In genomic region chr2:33111002-33111446, GRCh38 we compare ENCODE assay signal across 17 cellular contexts.
DNase-seq lines count a peak whose midpoint lies in the region; ATAC-seq and TF ChIP-seq lines count a peak whose summit lies in the region.
"Had no signal": no experiment of that assay in that cellular context is flagged by ENCODE, and none has a peak within 500 bp of the region (broad histone marks: within the 10 kb centered on the region; RNA-seq: fewer than 3 reads in every experiment).

No MANE protein-coding gene starts in this region.

- H3K4me2 ChIP-seq in PC-3 (ENCODE audit: low read length), result no peak overlapping the region

- POLR2A ChIA-PET in PC-3 (lab: Charles Lee; ENCODE audit: unreplicated experiment), result no interaction called here

- H3K9me3 Mint-ChIP-seq in endothelial cell (ENCODE audit: unreplicated experiment), result no peaks in the 10 kb centered on the region
- H3K9me3 Mint-ChIP-seq: activated B cell treated with CpG ODN at 0.5 μM for 24 hours; activated T-helper 1 cell treated with anti-CD3 and anti-CD28 coated beads, Interleukin-12 subunit alpha, Interleukin-12 subunit beta, Interleukin-2, Interleukin-4 antibody, amounts not matched to agents 30 ng/mL and 10 ng/mL and 1 ng/mL, durations not matched to agents 14 hours and 24 hours and 36 hours had no signal

- H3K4me3 ChIP-seq in AG10803 (ENCODE audit: low read length), result no peak overlapping the region
- no peak overlapping the region for H3K4me3 ChIP-seq in PC-3 (ENCODE audit: low read length)
- H3K4me3 ChIP-seq in liver (ENCODE audit: low read depth in 1 of 3, low read length in 3 of 3), result no peak overlapping the region
- no peak overlapping the region for H3K4me3 ChIP-seq in adrenal gland

- TF ChIP-seq RAD21 in liver (IDR thresholded peaks at IDR 0.05), result peak in 1 of 2 donors; percentile 5

- peaks cover 49% of the 10 kb centered on the region for H3K36me3 Mint-ChIP-seq in endothelial cell (ENCODE audit: low read depth, unreplicated experiment)

- no peak overlapping the region for H2AFZ ChIP-seq in PC-3 (ENCODE audit: low read length)

- H3K9me2 ChIP-seq in PC-3 (replicated peaks; ENCODE audit: low read length), result no peaks in the 10 kb centered on the region

- BruUV-seq in PC-3 (replicated peaks; lab: Mats Ljungman, UMichigan), result no TSS peak

- H3K36me3 ChIP-seq in PC-3 (ENCODE audit: low read depth, low read length) (no peaks in the 10 kb centered on the region), liver (ENCODE audit: control insufficient read depth in 4 of 4, insufficient read depth in 3 of 4, low read depth in 1 of 4, low read length in 3 of 4) (no peaks in the 10 kb centered on the region), adrenal gland (replicated peaks in 1 of 2) (no peaks in the 10 kb centered on the region)

- H3K4me1 Mint-ChIP-seq in endothelial cell (ENCODE audit: unreplicated experiment), result peaks cover 40% of the 10 kb centered on the region
- H3K4me1 Mint-ChIP-seq: activated B cell treated with CpG ODN at 0.5 μM for 24 hours, T-helper 17 cell had no signal

- H3K27ac Mint-ChIP-seq in endothelial cell (ENCODE audit: unreplicated experiment), result no peak overlapping the region
- H3K27ac Mint-ChIP-seq: activated B cell treated with CpG ODN at 0.5 μM for 24 hours; activated T-helper 1 cell treated with anti-CD3 and anti-CD28 coated beads, Interleukin-12 subunit alpha, Interleukin-12 subunit beta, Interleukin-2, Interleukin-4 antibody, amounts not matched to agents 30 ng/mL and 10 ng/mL and 1 ng/mL, durations not matched to agents 14 hours and 24 hours and 36 hours; T-helper 17 cell had no signal

- CTCF ChIA-PET in PC-3 (lab: Charles Lee), result no interaction called here

- no peaks in the 10 kb centered on the region for H3K79me2 ChIP-seq in PC-3 (ENCODE audit: low read length)

- TF ChIP-seq POLR2A in adrenal gland (IDR thresholded peaks at IDR 0.05), result no peak

- H3K4me1 ChIP-seq in PC-3 (ENCODE audit: insufficient read depth, low read length) (peaks cover 9% of the 10 kb centered on the region), liver (ENCODE audit: control insufficient read depth in 4 of 4, insufficient read depth in 4 of 4, low read length in 3 of 4) (no peaks in the 10 kb centered on the region), adrenal gland (replicated peaks in 1 of 2) (no peaks in the 10 kb centered on the region)

- H3K27ac ChIP-seq in PC-3 (ENCODE audit: low read length) (no peak overlapping the region), liver (ENCODE audit: low read depth in 1 of 2, low read length in 2 of 2) (no peak overlapping the region), adrenal gland (no peak overlapping the region)

- H3K9me3 ChIP-seq in PC-3 (ENCODE audit: low read length) (no peaks in the 10 kb centered on the region), liver (ENCODE audit: control insufficient read depth in 4 of 4, low read length in 3 of 4) (no peaks in the 10 kb centered on the region), adrenal gland (replicated peaks in 1 of 3) (no peaks in the 10 kb centered on the region)

- no peak for ATAC-seq in PC-3
- ATAC-seq: T-helper 17 cell had no signal

- DNase-seq in AG10803 (ENCODE audit: low read depth), result peak; percentile 70
- DNase-seq in PC-3, result peak; percentile 24
- no peak for DNase-seq in endothelial cell (ENCODE audit: low spot score)
- DNase-seq in DMS153 (lab: John Stamatoyannopoulos, UW), result no peak
- no peak for DNase-seq in NCI-H2081 (lab: John Stamatoyannopoulos, UW)
- no peak for DNase-seq in NCI-H2227 (lab: John Stamatoyannopoulos, UW; ENCODE audit: unreplicated experiment)
- DNase-seq in adrenal gland, result no peak
- DNase-seq: activated B cell treated with CpG ODN at 0.5 μM for 24 hours, cortex of kidney, kidney, MV-4-11, NCI-H187 treated with DMSO at 0.1 percent for 48 hours, NCI-H446 treated with DMSO at 0.1 percent for 48 hours, SIG-M5, T-helper 17 cell had no signal

- 80% methylated on average over 10 of the region's 10 CpGs for WGBS in liver
- 53 to 73% (median 67%) methylated on average over 8 to 10 of the region's 10 CpGs for WGBS in adrenal gland, 4 donors

- intact Hi-C loops in PC-3 (cut with micrococcal nuclease) (no loop called here), adrenal gland (cut with DNase I) (no loop called here)

- H3K27me3 Mint-ChIP-seq in endothelial cell (ENCODE audit: unreplicated experiment), result peaks cover 1% of the 10 kb centered on the region

- H3K9ac ChIP-seq in PC-3 (ENCODE audit: low read length) (no peak overlapping the region), liver (ENCODE audit: low read depth in 1 of 2, low read length in 2 of 2) (no peak overlapping the region)

- H3K27me3 ChIP-seq in PC-3 (ENCODE audit: low read length) (no peaks in the 10 kb centered on the region), liver (ENCODE audit: control insufficient read depth in 4 of 4, insufficient read depth in 4 of 4, low read length in 3 of 4) (no peaks in the 10 kb centered on the region), adrenal gland (no peaks in the 10 kb centered on the region)

- peak overlapping the region; percentile 78 for H3K4me3 Mint-ChIP-seq in endothelial cell (ENCODE audit: unreplicated experiment)
- H3K4me3 Mint-ChIP-seq: activated B cell treated with CpG ODN at 0.5 μM for 24 hours; activated T-helper 1 cell treated with anti-CD3 and anti-CD28 coated beads, Interleukin-12 subunit alpha, Interleukin-12 subunit beta, Interleukin-2, Interleukin-4 antibody, amounts not matched to agents 30 ng/mL and 10 ng/mL and 1 ng/mL, durations not matched to agents 14 hours and 24 hours and 36 hours; T-helper 17 cell had no signal

- TF ChIP-seq CTCF in AG10803 (conservative IDR thresholded peaks at IDR 0.05; ENCODE audit: low read length) (no peak), PC-3 (conservative IDR thresholded peaks at IDR 0.05; ENCODE audit: low read depth, low read length) (no peak), endothelial cell (IDR thresholded peaks at IDR 0.05; ENCODE audit: unreplicated experiment) (no peak), liver (IDR thresholded peaks at IDR 0.05; ENCODE audit: low read depth, low read length, missing input control) (no peak), adrenal gland (IDR thresholded peaks at IDR 0.05) (no peak)

- H3F3A ChIP-seq in PC-3 (ENCODE audit: low read length, unreplicated experiment), result no peaks in the 10 kb centered on the region

- no peaks in the 10 kb centered on the region for H4K20me1 ChIP-seq in PC-3 (ENCODE audit: low read length)

TF ChIP-seq in liver, 16 proteins besides CTCF, POLR2A, EP300 and RAD21:
- TF ChIP-seq ATF3 (IDR thresholded peaks at IDR 0.05), result no peak
- TF ChIP-seq FOXA2 (IDR thresholded peaks at IDR 0.05), result peak; percentile 70
- no peak for TF ChIP-seq NR2F2 (IDR thresholded peaks at IDR 0.05)
TF ChIP-seq in liver: peak in this region for 1.

Comparison
In these comparisons a context has a peak if more than half of its experiments do, and no peak if none do; other contexts are left out.
1. DNase-seq: peak in AG10803 (single experiment) and PC-3 (single experiment); none in endothelial cell (single experiment), DMS153 (single experiment), NCI-H2081 (0 of 2), NCI-H2227 (single experiment) and adrenal gland (0 of 7).